Comparison of ENCODE assay signal across 15 cellular contexts in genomic region chr16:89855986-89856385, GRCh38.
"Had no signal": no experiment of that assay in that cellular context is flagged by ENCODE, and none has a peak within 500 bp of the region (broad histone marks: within the 10 kb centered on the region; RNA-seq: fewer than 3 reads in every experiment).

No MANE protein-coding gene starts in this region.

- H3K4me3 ChIP-seq: coronary artery, left ventricle myocardium inferior, lower lobe of right lung, ovary, right atrium auricular region had no signal

- H3K27ac Mint-ChIP-seq: memory B cell, mesothelial cell of epicardium, natural killer cell had no signal

- H3K36me3 Mint-ChIP-seq: mesothelial cell of epicardium, natural killer cell had no signal

- H3K4me1 Mint-ChIP-seq: mesothelial cell of epicardium had no signal

- DNase-seq: effector CD4-positive, alpha-beta T cell; left ventricle myocardium inferior; lower lobe of right lung; natural killer cell; nucleus accumbens; ovary; small intestine; stimulated activated CD4-positive, alpha-beta T cell treated with anti-CD3 and anti-CD28 coated beads, Interleukin-2, amount 100 ng/mL, for 48 hours; stimulated activated naive CD4-positive, alpha-beta T cell treated with Interleukin-2 at 50 U/mL for 16 hours; trophoblast cell had no signal

- H3K4me3 Mint-ChIP-seq: memory B cell, mesothelial cell of epicardium, natural killer cell, neural crest cell had no signal

- H3K9me3 Mint-ChIP-seq: mesothelial cell of epicardium, natural killer cell, neural crest cell had no signal

- ATAC-seq: natural killer cell had no signal
